Comparison of ENCODE assay signal across 6 cellular contexts in genomic region chr2:170380267-170380666, GRCh38.
"Had no signal": no experiment of that assay in that cellular context is flagged by ENCODE, and none has a peak within 500 bp of the region (broad histone marks: within the 10 kb centered on the region; RNA-seq: fewer than 3 reads in every experiment).

No MANE protein-coding gene starts in this region.

- DNase-seq: IMR-90, KG1 had no signal

- FAIRE-seq: HepG2, HTR-8/SVneo, K562 had no signal

- H3K27ac ChIP-seq: HL-60 had no signal

- ATAC-seq: HepG2, K562 had no signal

- H3K4me3 ChIP-seq: K562 had no signal
